In the genomic region with DNA sequence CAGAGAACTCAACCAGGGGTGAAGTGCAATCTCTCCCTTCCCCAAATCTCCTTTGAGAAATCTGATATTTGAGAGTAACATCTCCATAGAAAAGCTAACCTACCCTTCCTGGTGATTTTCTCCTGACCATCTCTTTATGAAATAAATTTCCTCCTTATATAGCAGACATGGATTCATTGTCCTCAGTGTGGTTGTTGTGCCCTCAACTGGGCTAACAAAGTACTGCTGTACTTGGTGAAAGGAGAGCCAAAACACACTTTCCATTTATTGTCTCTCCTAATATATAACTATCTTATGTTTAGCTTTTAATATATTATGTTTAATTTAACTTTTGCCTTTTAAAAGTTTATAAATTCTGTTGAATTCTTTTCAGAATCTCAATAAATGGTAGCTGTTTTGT, we compare ENCODE assay signal across 13 cellular contexts.
A peak's percentile ranks its signal among the peaks of the same experiment; 100 is the strongest.
DNase-seq lines count a peak whose midpoint lies in the region; ATAC-seq, FAIRE-seq and TF ChIP-seq lines count a peak whose summit lies in the region.
"Had no signal": no experiment of that assay in that cellular context is flagged by ENCODE, and none has a peak within 500 bp of the region (broad histone marks: within the 10 kb centered on the region; RNA-seq: fewer than 3 reads in every experiment).

No MANE protein-coding gene starts in this region.

- H3K36me3 ChIP-seq in SK-N-SH (replicated peaks in 1 of 2; ENCODE audit: control insufficient read depth in 1 of 2, insufficient read depth in 2 of 2, low read length in 1 of 2) (no peaks in the 10 kb centered on the region), endothelial cell of umbilical vein (ENCODE audit: control insufficient read depth in 2 of 2, extremely low read depth in 1 of 2, insufficient read depth in 2 of 2, low read length in 2 of 2) (no peaks in the 10 kb centered on the region), tibial artery (no peaks in the 10 kb centered on the region)
- H3K36me3 ChIP-seq: BLaER1 treated with 17β-estradiol and CSF1 and Interleukin-3, amounts not matched to agents 10 nM and 100 nM; vagina had no signal

- H2AFZ ChIP-seq in SK-N-SH (ENCODE audit: low read depth), result no peak overlapping the region
- no peak overlapping the region for H2AFZ ChIP-seq in endothelial cell of umbilical vein (ENCODE audit: low read depth, low read length)

- H3K79me2 ChIP-seq in SK-N-SH (ENCODE audit: insufficient read depth), result no peaks in the 10 kb centered on the region
- H3K79me2 ChIP-seq in endothelial cell of umbilical vein (ENCODE audit: control insufficient read depth, insufficient read depth, low read length), result no peaks in the 10 kb centered on the region

- H3K9me2 ChIP-seq in SK-N-SH, result no peaks in the 10 kb centered on the region

- intact Hi-C loops in endothelial cell of umbilical vein (cut with micrococcal nuclease) (no loop called here), tibial artery (cut with DNase I; ENCODE audit: low total_unique reads) (no loop called here)

- ATAC-seq in SK-N-SH treated with all-trans-retinoic acid at 6 μM for 48 hours (no peak), GM19397 (IDR thresholded peaks at IDR 0.05; ENCODE audit: unreplicated experiment) (no peak), HG03378 (IDR thresholded peaks at IDR 0.05; ENCODE audit: unreplicated experiment) (no peak)
- ATAC-seq: naive thymus-derived CD8-positive, alpha-beta T cell had no signal

- H3K9me3 ChIP-seq in SK-N-SH (no peaks in the 10 kb centered on the region), endothelial cell of umbilical vein (replicated peaks; ENCODE audit: control insufficient read depth, insufficient read depth, low read length) (no peaks in the 10 kb centered on the region), tibial artery (no peaks in the 10 kb centered on the region)

- POLR2A ChIA-PET in SK-N-SH (lab: Yijun Ruan, JAX), result no interaction called here
- POLR2A ChIA-PET in endothelial cell of umbilical vein (lab: Charles Lee), result no interaction called here

- no peak for TF ChIP-seq POLR2A in endothelial cell of umbilical vein (IDR thresholded peaks at IDR 0.05; ENCODE audit: low read depth, low read length)

- dilution Hi-C loops in endothelial cell of umbilical vein (cut with MboI; ENCODE audit: extremely low pct_ligation_motif_present, low sequenced_read_pairs), result no loop called here

- no TSS peak for BruUV-seq in endothelial cell of umbilical vein (replicated peaks; lab: Mats Ljungman, UMichigan)

- H3K27me3 ChIP-seq in SK-N-SH (ENCODE audit: insufficient read depth) (no peaks in the 10 kb centered on the region), endothelial cell of umbilical vein (ENCODE audit: control insufficient read depth in 2 of 2, insufficient read depth in 2 of 2, low read length in 2 of 2) (no peaks in the 10 kb centered on the region), tibial artery (no peaks in the 10 kb centered on the region)
- H3K27me3 ChIP-seq: BLaER1 treated with 17β-estradiol and CSF1 and Interleukin-3, amounts not matched to agents 10 nM and 100 nM; vagina had no signal

- FAIRE-seq in endothelial cell of umbilical vein (lab: Jason Lieb, UNC), result no peak
- FAIRE-seq: bronchial epithelial cell had no signal

- no peak overlapping the region for H3K9ac ChIP-seq in SK-N-SH
- no peak overlapping the region for H3K9ac ChIP-seq in endothelial cell of umbilical vein (replicated peaks; ENCODE audit: extremely low read depth, insufficient read depth, low read length)
- H3K9ac ChIP-seq: BLaER1 treated with 17β-estradiol and CSF1 and Interleukin-3, amounts not matched to agents 10 nM and 100 nM had no signal

- no peak for DNase-seq in SK-N-SH
- DNase-seq in NCI-H345 (lab: John Stamatoyannopoulos, UW), result peak; percentile 25
- DNase-seq in endothelial cell of umbilical vein (ENCODE audit: low read depth, low spot score), result peak; percentile 33
- DNase-seq in tibial artery, result no peak
- no peak for DNase-seq in activated CD4-positive, CD25-positive, alpha-beta regulatory T cell treated with anti-CD3 and anti-CD28 coated beads, Interleukin-2, amount 50 U/mL, for 72 hours
- DNase-seq: activated CD4-positive, alpha-beta T cell treated with anti-CD3 and anti-CD28 coated beads, Interleukin-2, amount 50 U/mL, for 48 hours; naive thymus-derived CD8-positive, alpha-beta T cell had no signal

- H3K27ac ChIP-seq in SK-N-SH (ENCODE audit: low read depth in 2 of 2, low read length in 1 of 2) (no peak overlapping the region), endothelial cell of umbilical vein (ENCODE audit: insufficient read depth, low read depth, low read length) (no peak overlapping the region), tibial artery (no peak overlapping the region)
- H3K27ac ChIP-seq: BLaER1 treated with 17β-estradiol and CSF1 and Interleukin-3, amounts not matched to agents 10 nM and 100 nM; vagina had no signal

- H3F3A ChIP-seq in SK-N-SH (replicated peaks; ENCODE audit: insufficient read depth), result no peaks in the 10 kb centered on the region

- peak; percentile 48 for TF ChIP-seq RAD21 in SK-N-SH (IDR thresholded peaks at IDR 0.05; ENCODE audit: low read length)

- CTCF ChIA-PET in SK-N-SH (lab: Yijun Ruan, JAX) (interaction anchor here (0.5 kb wide), 1 partner anchor 465 kb away, joined by 3 read pairs; no protein-coding TSS in a partner anchor), endothelial cell of umbilical vein (lab: Charles Lee) (interaction anchor here (1.2 to 2.1 kb wide), 2 partner anchors 116 to 418 kb away, joined by 3 to 5 read pairs; no protein-coding TSS in a partner anchor)

- H3K4me3 ChIP-seq in SK-N-SH (ENCODE audit: low read depth in 2 of 2, low read length in 1 of 2) (no peak overlapping the region), endothelial cell of umbilical vein (replicated peaks in 1 of 3; ENCODE audit: insufficient read depth in 1 of 3, low read depth in 1 of 3, low read length in 3 of 3) (no peak overlapping the region), tibial artery (no peak overlapping the region)
- H3K4me3 ChIP-seq: BLaER1 treated with 17β-estradiol and CSF1 and Interleukin-3, amounts not matched to agents 10 nM and 100 nM; vagina had no signal

- TF ChIP-seq CTCF in SK-N-SH (IDR thresholded peaks at IDR 0.05) (peak; percentile 48), endothelial cell of umbilical vein (IDR thresholded peaks at IDR 0.05; ENCODE audit: extremely low read depth in 1 of 2, insufficient read depth in 1 of 2, low read depth in 1 of 2, low read length in 2 of 2) (no peak), tibial artery (IDR thresholded peaks at IDR 0.05) (peak; percentile 45 to 57)

- H4K20me1 ChIP-seq in SK-N-SH (ENCODE audit: insufficient read depth) (no peaks in the 10 kb centered on the region), endothelial cell of umbilical vein (replicated peaks; ENCODE audit: control insufficient read depth, extremely low read depth, insufficient read depth, low read length) (no peaks in the 10 kb centered on the region)
- H4K20me1 ChIP-seq: BLaER1 treated with 17β-estradiol and CSF1 and Interleukin-3, amounts not matched to agents 10 nM and 100 nM had no signal

- TF ChIP-seq EP300 in SK-N-SH (IDR thresholded peaks at IDR 0.05; ENCODE audit: borderline replicate concordance in 1 of 2, low read depth in 1 of 2, low read length in 1 of 2), result no peak

- no peaks in the 10 kb centered on the region for H3K9me1 ChIP-seq in endothelial cell of umbilical vein (replicated peaks; ENCODE audit: control insufficient read depth, extremely low read depth, insufficient read depth, low read length)

- H3K4me2 ChIP-seq in SK-N-SH, result no peak overlapping the region
- no peak overlapping the region for H3K4me2 ChIP-seq in endothelial cell of umbilical vein (ENCODE audit: insufficient read depth, low read length)
- H3K4me2 ChIP-seq: BLaER1 treated with 17β-estradiol and CSF1 and Interleukin-3, amounts not matched to agents 10 nM and 100 nM had no signal

- H3K4me1 ChIP-seq in SK-N-SH (ENCODE audit: control insufficient read depth in 1 of 2, insufficient read depth in 2 of 2, low read depth in 1 of 2, low read length in 1 of 2) (no peaks in the 10 kb centered on the region), endothelial cell of umbilical vein (ENCODE audit: control insufficient read depth, extremely low read depth, insufficient read depth, low read length) (no peaks in the 10 kb centered on the region), tibial artery (no peaks in the 10 kb centered on the region)
- H3K4me1 ChIP-seq: BLaER1 treated with 17β-estradiol and CSF1 and Interleukin-3, amounts not matched to agents 10 nM and 100 nM; vagina had no signal

TF ChIP-seq in SK-N-SH, 30 proteins besides CTCF, POLR2A, EP300 and RAD21 (continues in another document):
- TF ChIP-seq MEF2A (IDR thresholded peaks at IDR 0.05; ENCODE audit: borderline replicate concordance, low read depth), result no peak

TF ChIP-seq in SK-N-SH treated with all-trans-retinoic acid at 6 μM for 48 hours, 23 proteins besides CTCF, POLR2A, EP300 and RAD21 (continues in another document):
- TF ChIP-seq PPARA (CRISPR knock-in tag; IDR thresholded peaks at IDR 0.05; ENCODE audit: borderline replicate concordance), result no peak
- TF ChIP-seq BACH2 (CRISPR knock-in tag; IDR thresholded peaks at IDR 0.05; ENCODE audit: borderline replicate concordance), result no peak

TF ChIP-seq in endothelial cell of umbilical vein, 7 proteins besides CTCF, POLR2A, EP300 and RAD21:
- TF ChIP-seq GATA2 (IDR thresholded peaks at IDR 0.05; ENCODE audit: insufficient read depth, insufficient read length, low read depth, low read length), result no peak
- TF ChIP-seq EZH2 (IDR thresholded peaks at IDR 0.05; ENCODE audit: borderline replicate concordance, low read depth, low read length, severe bottlenecking), result no peak

Comparison
In these comparisons a context has a peak if more than half of its experiments do, and no peak if none do; other contexts are left out.
1. DNase-seq: peak in NCI-H345 (single experiment) and endothelial cell of umbilical vein (single experiment); none in SK-N-SH (single experiment), tibial artery (0 of 2) and activated CD4-positive, CD25-positive, alpha-beta regulatory T cell treated with anti-CD3 and anti-CD28 coated beads, Interleukin-2, amount 50 U/mL, for 72 hours (single experiment).
2. CTCF ChIP-seq: peak in SK-N-SH (single experiment) and tibial artery (2 of 2); none in endothelial cell of umbilical vein (0 of 2).